ENCODE assay signal across 1 cellular context in the genomic region with DNA sequence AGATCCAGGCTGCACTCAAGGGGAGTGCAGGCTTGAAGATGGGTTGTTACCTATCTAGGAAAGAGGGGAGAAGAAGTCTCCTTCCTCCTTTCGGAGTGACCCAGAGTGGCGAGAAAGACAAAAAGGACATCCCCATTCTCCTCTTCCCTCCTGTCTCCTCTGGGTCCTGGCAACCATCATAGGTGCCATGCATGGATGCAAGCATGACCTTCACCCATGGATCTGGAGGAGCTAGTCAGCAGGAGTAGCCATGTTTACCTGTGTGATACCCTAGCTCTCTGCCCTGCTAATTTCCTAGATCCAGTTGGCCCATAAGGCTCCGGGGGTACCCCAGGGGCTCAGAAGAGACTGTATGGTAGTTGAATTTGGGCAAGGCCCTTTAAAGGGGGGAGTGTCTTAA.
A peak's percentile ranks its signal among the peaks of the same experiment; 100 is the strongest.
TF ChIP-seq lines count a peak whose summit lies in the region.

No MANE protein-coding gene starts in this region.

TF ChIP-seq in GM12878, 131 proteins besides CTCF, POLR2A, EP300 and RAD21 (continued from another document):
- TF ChIP-seq HDAC6 (IDR thresholded peaks at IDR 0.05; ENCODE audit: unreplicated experiment) (no peak), IKZF2 (IDR thresholded peaks at IDR 0.05) (no peak), ZSCAN29 (IDR thresholded peaks at IDR 0.05) (no peak), HDGF (IDR thresholded peaks at IDR 0.05) (no peak), BRCA1 (IDR thresholded peaks at IDR 0.05; ENCODE audit: low read depth, low read length) (no peak), ATF2 (IDR thresholded peaks at IDR 0.05; ENCODE audit: low read length) (no peak), CBX5 (IDR thresholded peaks at IDR 0.05; ENCODE audit: low read depth) (peak; percentile 100), CREB1 (IDR thresholded peaks at IDR 0.05; ENCODE audit: low read depth) (no peak), LARP7 (IDR thresholded peaks at IDR 0.05) (no peak), PAX5 (IDR thresholded peaks at IDR 0.05; ENCODE audit: borderline replicate concordance, low read depth, low read length) (peak; percentile 54; the same call in 1 of the 2 replicates)
- TF ChIP-seq, protein P1, sequence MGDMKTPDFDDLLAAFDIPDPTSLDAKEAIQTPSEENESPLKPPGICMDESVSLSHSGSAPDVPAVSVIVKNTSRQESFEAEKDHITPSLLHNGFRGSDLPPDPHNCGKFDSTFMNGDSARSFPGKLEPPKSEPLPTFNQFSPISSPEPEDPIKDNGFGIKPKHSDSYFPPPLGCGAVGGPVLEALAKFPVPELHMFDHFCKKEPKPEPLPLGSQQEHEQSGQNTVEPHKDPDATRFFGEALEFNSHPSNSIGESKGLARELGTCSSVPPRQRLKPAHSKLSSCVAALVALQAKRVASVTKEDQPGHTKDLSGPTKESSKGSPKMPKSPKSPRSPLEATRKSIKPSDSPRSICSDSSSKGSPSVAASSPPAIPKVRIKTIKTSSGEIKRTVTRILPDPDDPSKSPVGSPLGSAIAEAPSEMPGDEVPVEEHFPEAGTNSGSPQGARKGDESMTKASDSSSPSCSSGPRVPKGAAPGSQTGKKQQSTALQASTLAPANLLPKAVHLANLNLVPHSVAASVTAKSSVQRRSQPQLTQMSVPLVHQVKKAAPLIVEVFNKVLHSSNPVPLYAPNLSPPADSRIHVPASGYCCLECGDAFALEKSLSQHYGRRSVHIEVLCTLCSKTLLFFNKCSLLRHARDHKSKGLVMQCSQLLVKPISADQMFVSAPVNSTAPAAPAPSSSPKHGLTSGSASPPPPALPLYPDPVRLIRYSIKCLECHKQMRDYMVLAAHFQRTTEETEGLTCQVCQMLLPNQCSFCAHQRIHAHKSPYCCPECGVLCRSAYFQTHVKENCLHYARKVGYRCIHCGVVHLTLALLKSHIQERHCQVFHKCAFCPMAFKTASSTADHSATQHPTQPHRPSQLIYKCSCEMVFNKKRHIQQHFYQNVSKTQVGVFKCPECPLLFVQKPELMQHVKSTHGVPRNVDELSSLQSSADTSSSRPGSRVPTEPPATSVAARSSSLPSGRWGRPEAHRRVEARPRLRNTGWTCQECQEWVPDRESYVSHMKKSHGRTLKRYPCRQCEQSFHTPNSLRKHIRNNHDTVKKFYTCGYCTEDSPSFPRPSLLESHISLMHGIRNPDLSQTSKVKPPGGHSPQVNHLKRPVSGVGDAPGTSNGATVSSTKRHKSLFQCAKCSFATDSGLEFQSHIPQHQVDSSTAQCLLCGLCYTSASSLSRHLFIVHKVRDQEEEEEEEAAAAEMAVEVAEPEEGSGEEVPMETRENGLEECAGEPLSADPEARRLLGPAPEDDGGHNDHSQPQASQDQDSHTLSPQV (IDR thresholded peaks at IDR 0.05), result no peak
- TF ChIP-seq, protein P2, sequence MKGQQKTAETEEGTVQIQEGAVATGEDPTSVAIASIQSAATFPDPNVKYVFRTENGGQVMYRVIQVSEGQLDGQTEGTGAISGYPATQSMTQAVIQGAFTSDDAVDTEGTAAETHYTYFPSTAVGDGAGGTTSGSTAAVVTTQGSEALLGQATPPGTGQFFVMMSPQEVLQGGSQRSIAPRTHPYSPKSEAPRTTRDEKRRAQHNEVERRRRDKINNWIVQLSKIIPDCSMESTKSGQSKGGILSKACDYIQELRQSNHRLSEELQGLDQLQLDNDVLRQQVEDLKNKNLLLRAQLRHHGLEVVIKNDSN (IDR thresholded peaks at IDR 0.05; ENCODE audit: borderline replicate concordance, extremely low read length, insufficient read depth, low read depth, low read length), result peak; percentile 16
